ENCODE assay signal across 8 cellular contexts in genomic region chr18:63074987-63075404, GRCh38.
A peak's percentile ranks its signal among the peaks of the same experiment; 100 is the strongest.
DNase-seq lines count a peak whose midpoint lies in the region; ATAC-seq, FAIRE-seq and TF ChIP-seq lines count a peak whose summit lies in the region.

No MANE protein-coding gene starts in this region.

- no peak for FAIRE-seq in HepG2 (lab: Jason Lieb, UNC)

- H3K4me2 ChIP-seq in HepG2 (ENCODE audit: low read depth, low read length): peak overlapping the region; percentile 83

- H3K9me3 ChIP-seq in HAP-1: no peaks in the 10 kb centered on the region
- no peaks in the 10 kb centered on the region for H3K9me3 ChIP-seq in HepG2 (ENCODE audit: low read length)

- POLR2A ChIA-PET in HepG2 (lab: Yijun Ruan, JAX): no interaction called here

- WGBS in HepG2 (ENCODE audit: low lambda C conversion rate): 1% methylated on average over 18 of the region's 19 CpGs

- TF ChIP-seq EP300 in HepG2 (IDR thresholded peaks at IDR 0.05; ENCODE audit: low read depth in 2 of 2, low read length in 2 of 2) (no peak), HepG2 (CRISPR knock-in tag; IDR thresholded peaks at IDR 0.05; ENCODE audit: borderline replicate concordance) (no peak)

- no peaks in the 10 kb centered on the region for H3K27me3 ChIP-seq in HAP-1 (ENCODE audit: low read depth)
- H3K27me3 ChIP-seq in HepG2 (ENCODE audit: control insufficient read depth in 1 of 2, insufficient read depth in 2 of 2, low read length in 2 of 2): 0 out of 5 replicates have a peak, but pooled peaks cover 0 to 2% of the 10 kb centered on the region in 2 experiments

- H3K27ac ChIP-seq in HepG2 (ENCODE audit: extremely low read length, insufficient read depth, low read length): no peak overlapping the region

- H3K4me1 ChIP-seq in HAP-1 (peaks cover 5% of the 10 kb centered on the region; the same call in 1 of the 2 replicates), HepG2 (ENCODE audit: insufficient read depth, low read length) (peaks cover 14% of the 10 kb centered on the region; the same call in 1 of the 2 replicates)

- BruUV-seq in HepG2 (replicated peaks; lab: Mats Ljungman, UMichigan): no TSS peak

- H3K36me3 ChIP-seq in HAP-1 (replicated peaks): no peaks in the 10 kb centered on the region
- H3K36me3 ChIP-seq in HepG2 (replicated peaks in 1 of 2; ENCODE audit: control insufficient read depth in 1 of 2, insufficient read depth in 2 of 2, low read length in 2 of 2): no peaks in the 10 kb centered on the region

- no peaks in the 10 kb centered on the region for H3K79me2 ChIP-seq in HepG2 (ENCODE audit: insufficient read depth, low read length)

- DNase-seq in COR-L47 (lab: John Stamatoyannopoulos, UW): peak; percentile 72
- peak; percentile 69 to 91 for DNase-seq in HAP-1 (ENCODE audit: low spot score in 2 of 2)
- DNase-seq in NCI-H2171 treated with DMSO at 0.1 percent for 48 hours (lab: John Stamatoyannopoulos, UW): peak; percentile 82
- DNase-seq in activated CD4-positive, alpha-beta T cell treated with anti-CD3 and anti-CD28 coated beads, Interleukin-2, amount 50 U/mL, for 1 hour: peak; percentile 47
- peak; percentile 52 for DNase-seq in dermis blood vessel endothelial cell
- DNase-seq in HepG2 (ENCODE audit: low spot score): peak; percentile 12
- DNase-seq in stimulated activated CD4-positive, alpha-beta T cell treated with anti-CD3 and anti-CD28 coated beads, Interleukin-2, amount 100 ng/mL, for 48 hours: peak; percentile 55 to 59

- ATAC-seq in HepG2: peak; percentile 95
- no peak for ATAC-seq in GM19351 (IDR thresholded peaks at IDR 0.05; ENCODE audit: unreplicated experiment)

- peak overlapping the region; percentile 86 for H2AFZ ChIP-seq in HepG2 (ENCODE audit: low read length)

- CTCF ChIA-PET in HepG2 (lab: Yijun Ruan, JAX; ENCODE audit: low intra/inter-chr PET ratio, low total read pairs): no interaction called here

- peak overlapping the region; percentile 39; the same call in 1 of the 2 replicates for H3K9ac ChIP-seq in HepG2 (ENCODE audit: insufficient read depth, low read depth, low read length)

- in situ Hi-C loops in HAP-1 (cut with MboI; ENCODE audit: low sequenced_read_pairs): no loop called here
- in situ Hi-C loops in HepG2 (cut with HindIII; ENCODE audit: extremely low pct_ligation_motif_present, low pct_unique_long_range_greater_than_20kb): no loop called here

- TF ChIP-seq RAD21 in HepG2 (CRISPR knock-in tag; IDR thresholded peaks at IDR 0.05): no peak

- TF ChIP-seq CTCF in HepG2 (CRISPR knock-in tag; IDR thresholded peaks at IDR 0.05): 0 out of 2 replicates have a peak, but pooled peaks have one; percentile 12

- no peak for TF ChIP-seq POLR2A in HepG2 (IDR thresholded peaks at IDR 0.05; ENCODE audit: insufficient read depth in 1 of 2, low read depth in 2 of 2, low read length in 2 of 2)

- H3K4me3 ChIP-seq in HAP-1 (peak overlapping the region; percentile 17), HepG2 (replicated peaks in 1 of 3; ENCODE audit: insufficient read depth in 1 of 3, low read depth in 2 of 3, low read length in 3 of 3) (peak overlapping the region in 2 of 3 experiments; percentile 45 to 59; a peak in 3 of 6 replicates)

- H4K20me1 ChIP-seq in HepG2 (ENCODE audit: insufficient read depth, low read length): no peaks in the 10 kb centered on the region

- intact Hi-C loops in HepG2 (cut with micrococcal nuclease; ENCODE audit: unreplicated experiment): loop anchor here (5.0 kb wide), 1 partner anchor 58 kb away; no protein-coding TSS in a partner anchor

TF ChIP-seq in HepG2, 621 proteins besides CTCF, POLR2A, EP300 and RAD21 (continues in another document):
- TF ChIP-seq TBL1XR1 (IDR thresholded peaks at IDR 0.05; ENCODE audit: borderline replicate concordance, low read length, partially characterized antibody) (no peak), NFYC (CRISPR knock-in tag; IDR thresholded peaks at IDR 0.05) (peak; percentile 84), ZNF749 (CRISPR knock-in tag; IDR thresholded peaks at IDR 0.05; ENCODE audit: borderline replicate concordance) (no peak), ZNF44 (CRISPR knock-in tag; IDR thresholded peaks at IDR 0.05) (no peak), SNAPC4 (CRISPR knock-in tag; IDR thresholded peaks at IDR 0.05) (no peak), NFYB (CRISPR knock-in tag; IDR thresholded peaks at IDR 0.05) (peak; percentile 91), BHLHE40 (IDR thresholded peaks at IDR 0.05; ENCODE audit: low read length) (peak; percentile 59; the same call in 1 of the 2 replicates), RXRB (CRISPR knock-in tag; IDR thresholded peaks at IDR 0.05; ENCODE audit: borderline replicate concordance) (no peak), RAD51 (IDR thresholded peaks at IDR 0.05; ENCODE audit: borderline replicate concordance) (peak; percentile 49; the same call in 1 of the 2 replicates), MAX (IDR thresholded peaks at IDR 0.05) (peak; percentile 54)
- TF ChIP-seq, protein P1, sequence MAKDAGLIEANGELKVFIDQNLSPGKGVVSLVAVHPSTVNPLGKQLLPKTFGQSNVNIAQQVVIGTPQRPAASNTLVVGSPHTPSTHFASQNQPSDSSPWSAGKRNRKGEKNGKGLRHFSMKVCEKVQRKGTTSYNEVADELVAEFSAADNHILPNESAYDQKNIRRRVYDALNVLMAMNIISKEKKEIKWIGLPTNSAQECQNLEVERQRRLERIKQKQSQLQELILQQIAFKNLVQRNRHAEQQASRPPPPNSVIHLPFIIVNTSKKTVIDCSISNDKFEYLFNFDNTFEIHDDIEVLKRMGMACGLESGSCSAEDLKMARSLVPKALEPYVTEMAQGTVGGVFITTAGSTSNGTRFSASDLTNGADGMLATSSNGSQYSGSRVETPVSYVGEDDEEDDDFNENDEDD (CRISPR knock-in tag; IDR thresholded peaks at IDR 0.05; ENCODE audit: borderline replicate concordance): peak; percentile 47; the same call in 1 of the 2 replicates
- TF ChIP-seq, protein P2, sequence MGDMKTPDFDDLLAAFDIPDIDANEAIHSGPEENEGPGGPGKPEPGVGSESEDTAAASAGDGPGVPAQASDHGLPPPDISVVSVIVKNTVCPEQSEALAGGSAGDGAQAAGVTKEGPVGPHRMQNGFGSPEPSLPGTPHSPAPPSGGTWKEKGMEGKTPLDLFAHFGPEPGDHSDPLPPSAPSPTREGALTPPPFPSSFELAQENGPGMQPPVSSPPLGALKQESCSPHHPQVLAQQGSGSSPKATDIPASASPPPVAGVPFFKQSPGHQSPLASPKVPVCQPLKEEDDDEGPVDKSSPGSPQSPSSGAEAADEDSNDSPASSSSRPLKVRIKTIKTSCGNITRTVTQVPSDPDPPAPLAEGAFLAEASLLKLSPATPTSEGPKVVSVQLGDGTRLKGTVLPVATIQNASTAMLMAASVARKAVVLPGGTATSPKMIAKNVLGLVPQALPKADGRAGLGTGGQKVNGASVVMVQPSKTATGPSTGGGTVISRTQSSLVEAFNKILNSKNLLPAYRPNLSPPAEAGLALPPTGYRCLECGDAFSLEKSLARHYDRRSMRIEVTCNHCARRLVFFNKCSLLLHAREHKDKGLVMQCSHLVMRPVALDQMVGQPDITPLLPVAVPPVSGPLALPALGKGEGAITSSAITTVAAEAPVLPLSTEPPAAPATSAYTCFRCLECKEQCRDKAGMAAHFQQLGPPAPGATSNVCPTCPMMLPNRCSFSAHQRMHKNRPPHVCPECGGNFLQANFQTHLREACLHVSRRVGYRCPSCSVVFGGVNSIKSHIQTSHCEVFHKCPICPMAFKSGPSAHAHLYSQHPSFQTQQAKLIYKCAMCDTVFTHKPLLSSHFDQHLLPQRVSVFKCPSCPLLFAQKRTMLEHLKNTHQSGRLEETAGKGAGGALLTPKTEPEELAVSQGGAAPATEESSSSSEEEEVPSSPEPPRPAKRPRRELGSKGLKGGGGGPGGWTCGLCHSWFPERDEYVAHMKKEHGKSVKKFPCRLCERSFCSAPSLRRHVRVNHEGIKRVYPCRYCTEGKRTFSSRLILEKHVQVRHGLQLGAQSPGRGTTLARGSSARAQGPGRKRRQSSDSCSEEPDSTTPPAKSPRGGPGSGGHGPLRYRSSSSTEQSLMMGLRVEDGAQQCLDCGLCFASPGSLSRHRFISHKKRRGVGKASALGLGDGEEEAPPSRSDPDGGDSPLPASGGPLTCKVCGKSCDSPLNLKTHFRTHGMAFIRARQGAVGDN (CRISPR knock-in tag; IDR thresholded peaks at IDR 0.05): peak; percentile 47

Comparison
In these comparisons a context has a peak if more than half of its experiments do, and no peak if none do; other contexts are left out.
1. DNase-seq: peak in every context shown above with its lines; median percentile 82 in NCI-H2171 treated with DMSO at 0.1 percent for 48 hours; 80 in HAP-1; 72 in COR-L47; 57 in stimulated activated CD4-positive, alpha-beta T cell treated with anti-CD3 and anti-CD28 coated beads, Interleukin-2, amount 100 ng/mL, for 48 hours; 52 in dermis blood vessel endothelial cell; 47 in activated CD4-positive, alpha-beta T cell treated with anti-CD3 and anti-CD28 coated beads, Interleukin-2, amount 50 U/mL, for 1 hour; 12 in HepG2.